4 cellular contexts compared by ENCODE assay signal in genomic region chr5:86129009-86129408, GRCh38.
TF ChIP-seq lines count a peak whose summit lies in the region.

No MANE protein-coding gene starts in this region.

TF ChIP-seq in HepG2, 621 proteins besides CTCF, POLR2A, EP300 and RAD21:
- TF ChIP-seq MAFF (IDR thresholded peaks at IDR 0.05; ENCODE audit: low read depth, low read length) (peak; percentile 78; the same call in 1 of the 2 replicates), ZFYVE20 (CRISPR knock-in tag; IDR thresholded peaks at IDR 0.05; ENCODE audit: borderline replicate concordance, low read depth) (no peak), SAP130 (CRISPR knock-in tag; IDR thresholded peaks at IDR 0.05; ENCODE audit: low read depth) (no peak), MAFK (conservative IDR thresholded peaks at IDR 0.05 in 1 of 2, IDR thresholded peaks at IDR 0.05 in 1 of 2; ENCODE audit: low read length in 2 of 2) (peak; percentile 62 to 86)

TF ChIP-seq in A549, 52 proteins besides CTCF, POLR2A, EP300 and RAD21:
- no peak for TF ChIP-seq TP53 (CRISPR knock-in tag; IDR thresholded peaks at IDR 0.05)
- peak; percentile 89 for TF ChIP-seq MAFK (IDR thresholded peaks at IDR 0.05; ENCODE audit: partially characterized antibody)

TF ChIP-seq in IMR-90, 13 proteins besides CTCF, POLR2A, EP300 and RAD21:
- no peak for TF ChIP-seq CEBPB (IDR thresholded peaks at IDR 0.05; ENCODE audit: low read depth, low read length)
- TF ChIP-seq FOS (IDR thresholded peaks at IDR 0.05; ENCODE audit: low read depth, low read length): no peak
- peak; percentile 71 for TF ChIP-seq MAFK (IDR thresholded peaks at IDR 0.05; ENCODE audit: low read depth, low read length)
- TF ChIP-seq MAZ (IDR thresholded peaks at IDR 0.05; ENCODE audit: borderline replicate concordance, low read depth, low read length): no peak

TF ChIP-seq in K562, 482 proteins besides CTCF, POLR2A, EP300 and RAD21:
- TF ChIP-seq E2F6 (IDR thresholded peaks at IDR 0.05; ENCODE audit: borderline replicate concordance in 1 of 2, extremely low read depth in 1 of 2, insufficient read depth in 1 of 2, insufficient read length in 1 of 2, low read depth in 1 of 2, low read length in 1 of 2, poor library complexity in 1 of 2, severe bottlenecking in 1 of 2): no peak
- peak; percentile 87 for TF ChIP-seq ZNF316 (IDR thresholded peaks at IDR 0.05)
- TF ChIP-seq GTF2E2 (tag; IDR thresholded peaks at IDR 0.05): no peak
- TF ChIP-seq ETV5 (CRISPR knock-in tag; IDR thresholded peaks at IDR 0.05; ENCODE audit: low read depth): no peak
- peak; percentile 61 for TF ChIP-seq MAFG (tag; conservative IDR thresholded peaks at IDR 0.05)
- no peak for TF ChIP-seq MTF1 (CRISPR knock-in tag; IDR thresholded peaks at IDR 0.05; ENCODE audit: borderline replicate concordance)
- TF ChIP-seq SUPT5H (IDR thresholded peaks at IDR 0.05): no peak
- no peak for TF ChIP-seq CBFA2T3 (IDR thresholded peaks at IDR 0.05)
- TF ChIP-seq C11orf30 (IDR thresholded peaks at IDR 0.05; ENCODE audit: low read depth): peak; percentile 64
- TF ChIP-seq SETDB1 (IDR thresholded peaks at IDR 0.05; ENCODE audit: low read length): no peak
- no peak for TF ChIP-seq NR2F6 (CRISPR knock-in tag; IDR thresholded peaks at IDR 0.05)
- no peak for TF ChIP-seq TAF15 (IDR thresholded peaks at IDR 0.05; ENCODE audit: low read depth, low read length)
- peak; percentile 29; the same call in 1 of the 2 replicates for TF ChIP-seq MAFF (IDR thresholded peaks at IDR 0.05; ENCODE audit: low read length)
- TF ChIP-seq PCBP2 (IDR thresholded peaks at IDR 0.05; ENCODE audit: low read depth, low read length, poor library complexity, severe bottlenecking): no peak
- TF ChIP-seq MAX (CRISPR knock-in tag; IDR thresholded peaks at IDR 0.05): no peak
- TF ChIP-seq MAFK (IDR thresholded peaks at IDR 0.05; ENCODE audit: low read length): peak; percentile 40; the same call in 1 of the 2 replicates
- TF ChIP-seq ZNF384 (IDR thresholded peaks at IDR 0.05; ENCODE audit: low read depth, low read length): no peak
- no peak for TF ChIP-seq AFF1 (IDR thresholded peaks at IDR 0.05; ENCODE audit: low read depth in 1 of 2, partially characterized antibody in 2 of 2)
